In the genomic region with DNA sequence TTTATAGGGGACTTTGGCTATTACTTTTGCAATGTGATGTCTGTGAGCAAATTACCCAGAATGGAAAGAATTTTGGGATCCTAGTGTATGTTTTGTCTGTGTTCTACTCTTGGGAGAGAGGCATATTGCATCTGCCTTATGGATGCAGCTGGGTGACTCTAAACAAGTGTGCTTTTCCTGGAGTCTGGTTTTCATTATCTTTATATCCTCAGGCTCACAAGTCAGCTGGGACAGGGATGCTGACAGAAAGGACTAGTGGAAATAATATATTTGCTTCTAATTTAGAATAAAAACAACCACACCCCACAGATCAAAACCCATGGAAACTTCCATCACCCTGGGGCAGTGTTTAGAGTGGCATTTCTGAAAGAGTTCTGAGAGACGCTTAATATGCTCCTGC, we compare ENCODE assay signal across 24 cellular contexts. TPM values are rescaled to one million over a fixed set of nuclear protein-coding genes. Genes with fewer than 3 reads are reported as not detected.
"Had no signal": no experiment of that assay in that cellular context is flagged by ENCODE, and none has a peak within 500 bp of the region (broad histone marks: within the 10 kb centered on the region; RNA-seq: fewer than 3 reads in every experiment).

No MANE protein-coding gene starts in this region.

- ATAC-seq: activated CD4-positive, alpha-beta T cell treated with anti-CD3 and anti-CD28 coated beads for 36 hours; activated CD8-positive, alpha-beta memory T cell treated with anti-CD3 and anti-CD28 coated beads, Interleukin-2, amount 10 ng/mL, durations not matched to agents 7 days and 5 days; activated CD8-positive, alpha-beta T cell treated with anti-CD3 and anti-CD28 coated beads, Interleukin-2, amount 10 ng/mL, durations not matched to agents 7 days and 5 days; activated T-cell treated with anti-CD3 and anti-CD28 coated beads, Interleukin-2, amount 50 U/mL, for 72 hours; esophagus mucosa; gastrocnemius medialis; left cardiac atrium; left ventricle myocardium superior; right lobe of liver; stimulated activated naive CD8-positive, alpha-beta T cell treated with anti-CD3 and anti-CD28 coated beads, Interleukin-15, Interleukin-2, amounts not matched to agents 100 U/mL and 50 U/mL, for 24 hours had no signal

- H3K4me3 Mint-ChIP-seq: activated CD4-positive, alpha-beta T cell treated with anti-CD3 and anti-CD28 coated beads for 36 hours; activated CD8-positive, alpha-beta memory T cell treated with anti-CD3 and anti-CD28 coated beads, Interleukin-2, amount 10 ng/mL, durations not matched to agents 7 days and 5 days; activated CD8-positive, alpha-beta T cell treated with anti-CD3 and anti-CD28 coated beads, Interleukin-2, amount 10 ng/mL, durations not matched to agents 7 days and 5 days; activated naive CD8-positive, alpha-beta T cell treated with anti-CD3 and anti-CD28 coated beads for 36 hours; activated T-cell treated with anti-CD3 and anti-CD28 coated beads, Interleukin-2, amount 50 U/mL, for 72 hours; brain; nephron had no signal

- FAIRE-seq: keratinocyte, urothelium cell line had no signal

- H3K36me3 Mint-ChIP-seq: activated CD8-positive, alpha-beta memory T cell treated with anti-CD3 and anti-CD28 coated beads, Interleukin-2, amount 10 ng/mL, durations not matched to agents 7 days and 5 days; activated naive CD8-positive, alpha-beta T cell treated with anti-CD3 and anti-CD28 coated beads for 36 hours; brain had no signal

- H3K27me3 Mint-ChIP-seq: activated CD4-positive, alpha-beta T cell treated with anti-CD3 and anti-CD28 coated beads for 36 hours; activated naive CD8-positive, alpha-beta T cell treated with anti-CD3 and anti-CD28 coated beads for 36 hours had no signal

- DNase-seq: activated CD4-positive, alpha-beta T cell treated with anti-CD3 and anti-CD28 coated beads for 36 hours; activated CD4-positive, CD25-positive, alpha-beta regulatory T cell; activated CD8-positive, alpha-beta memory T cell treated with anti-CD3 and anti-CD28 coated beads, Interleukin-2, amount 10 ng/mL, durations not matched to agents 7 days and 5 days; activated CD8-positive, alpha-beta T cell treated with anti-CD3 and anti-CD28 coated beads, Interleukin-2, amount 10 ng/mL, durations not matched to agents 7 days and 5 days; activated effector memory CD4-positive, alpha-beta T cell treated with Interleukin-2 at 50 U/mL for 16 hours; activated naive CD4-positive, alpha-beta T cell treated with Interleukin-2 at 50 U/mL for 16 hours; activated naive CD8-positive, alpha-beta T cell treated with anti-CD3 and anti-CD28 coated beads for 36 hours; activated T-cell treated with anti-CD3 and anti-CD28 coated beads, Interleukin-2, amount 50 U/mL, for 72 hours; gastrocnemius medialis; glutamatergic neuron; left cardiac atrium; left ventricle myocardium superior; right lobe of liver; stimulated activated CD4-positive, alpha-beta T cell treated with anti-CD3 and anti-CD28 coated beads, Interleukin-2, amount 100 ng/mL, for 48 hours; stimulated activated naive CD8-positive, alpha-beta T cell treated with anti-CD3 and anti-CD28 coated beads, Interleukin-15, Interleukin-2, amounts not matched to agents 100 U/mL and 50 U/mL, for 24 hours; testis; trophoblast cell had no signal

- H3K9me3 Mint-ChIP-seq: activated naive CD8-positive, alpha-beta T cell treated with anti-CD3 and anti-CD28 coated beads for 36 hours; activated T-cell treated with anti-CD3 and anti-CD28 coated beads, Interleukin-2, amount 50 U/mL, for 72 hours; nephron had no signal

- H3K27ac Mint-ChIP-seq: activated CD4-positive, alpha-beta T cell treated with anti-CD3 and anti-CD28 coated beads for 36 hours; activated CD8-positive, alpha-beta memory T cell treated with anti-CD3 and anti-CD28 coated beads, Interleukin-2, amount 10 ng/mL, durations not matched to agents 7 days and 5 days; activated CD8-positive, alpha-beta T cell treated with anti-CD3 and anti-CD28 coated beads, Interleukin-2, amount 10 ng/mL, durations not matched to agents 7 days and 5 days; activated naive CD8-positive, alpha-beta T cell treated with anti-CD3 and anti-CD28 coated beads for 36 hours; activated T-cell treated with anti-CD3 and anti-CD28 coated beads, Interleukin-2, amount 50 U/mL, for 72 hours had no signal

RNA-seq across cellular contexts. Expression of a gene that starts 20.9 kb away (rescaled TPM):
- total RNA-seq: activated CD4-positive, alpha-beta T cell treated with anti-CD3 and anti-CD28 coated beads for 36 hours; activated CD8-positive, alpha-beta T cell treated with anti-CD3 and anti-CD28 coated beads, Interleukin-2, amount 10 ng/mL, durations not matched to agents 7 days and 5 days; activated naive CD8-positive, alpha-beta T cell treated with anti-CD3 and anti-CD28 coated beads for 36 hours; activated T-cell treated with anti-CD3 and anti-CD28 coated beads, Interleukin-2, amount 50 U/mL, for 72 hours; ascending aorta; T-helper 1 cell treated with Interleukin-12 subunit alpha and Interleukin-12 subunit beta and Interleukin-4 antibody, amounts not matched to agents 30 ng/mL and 1 ng/mL, for 36 hours had no signal
- polyA plus RNA-seq: keratinocyte had no signal

RNA-seq across cellular contexts. Expression of a gene that starts 47.1 kb away (rescaled TPM):
- total RNA-seq: ascending aorta had no signal
